Comparison of ENCODE assay signal across 1 cellular context in the genomic region with DNA sequence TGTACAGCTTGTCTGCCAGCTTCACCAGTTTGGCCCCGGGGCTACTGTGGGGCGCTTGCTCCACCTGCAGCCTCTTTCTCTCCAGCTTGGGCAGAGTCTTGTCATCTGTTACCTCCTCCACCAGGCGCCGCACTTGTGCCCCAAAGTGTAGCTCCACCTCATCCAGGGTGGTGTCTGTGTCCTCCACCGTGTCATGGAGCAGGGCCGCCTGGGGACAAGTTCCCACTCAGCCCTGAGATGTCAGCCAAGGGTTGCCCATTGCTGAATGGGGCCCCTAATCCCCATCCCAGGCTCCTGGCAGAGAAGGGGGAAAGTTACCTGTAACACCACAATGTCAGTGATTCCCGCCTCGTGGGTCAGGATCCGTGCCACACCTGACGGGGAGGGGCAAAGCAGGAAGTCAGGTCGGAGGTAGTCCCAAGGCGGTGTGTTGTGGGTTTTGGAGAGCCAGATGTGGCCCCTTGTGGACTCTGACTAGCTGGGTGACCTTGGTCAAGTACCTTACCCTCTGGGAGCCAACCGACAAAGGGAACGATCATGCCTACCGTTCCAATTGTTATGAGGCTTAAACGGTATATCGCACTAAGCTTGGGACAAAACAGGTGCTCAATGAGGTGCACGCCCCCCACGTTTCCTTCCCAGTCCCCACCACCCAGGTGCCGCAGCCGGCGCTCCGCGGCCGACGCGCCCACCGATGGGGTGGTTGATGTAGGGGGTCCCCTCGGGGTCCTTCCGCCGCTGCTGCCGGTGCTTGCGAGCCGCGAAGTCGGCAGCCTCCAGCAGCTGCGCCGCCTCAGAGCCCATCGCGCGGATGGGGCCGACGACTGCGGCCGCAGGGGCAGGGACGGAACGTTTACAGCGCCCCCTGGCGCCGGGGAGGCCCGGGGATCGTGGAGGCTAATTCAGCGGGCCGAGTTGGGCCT.
TF ChIP-seq lines count a peak whose summit lies in the region.

A gene with protein sequence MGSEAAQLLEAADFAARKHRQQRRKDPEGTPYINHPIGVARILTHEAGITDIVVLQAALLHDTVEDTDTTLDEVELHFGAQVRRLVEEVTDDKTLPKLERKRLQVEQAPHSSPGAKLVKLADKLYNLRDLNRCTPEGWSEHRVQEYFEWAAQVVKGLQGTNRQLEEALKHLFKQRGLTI (minus strand): TSS at position 813 of the 923 bp plus-strand sequence. CDS start 9 bp downstream, at position 804.

TF ChIP-seq in HepG2, 621 proteins besides CTCF, POLR2A, EP300 and RAD21 (continued from another document and continues in another):
- TF ChIP-seq DR1 (CRISPR knock-in tag; IDR thresholded peaks at IDR 0.05) (peak; percentile 57; the same call in 1 of the 2 replicates), ZNF354B (CRISPR knock-in tag; IDR thresholded peaks at IDR 0.05) (no peak), ZFP91 (CRISPR knock-in tag; IDR thresholded peaks at IDR 0.05; ENCODE audit: borderline replicate concordance) (peak; percentile 87), ZNF607 (CRISPR knock-in tag; IDR thresholded peaks at IDR 0.05; ENCODE audit: borderline replicate concordance) (peak; percentile 43; the same call in 1 of the 2 replicates), SAFB2 (CRISPR knock-in tag; IDR thresholded peaks at IDR 0.05; ENCODE audit: borderline replicate concordance, low read depth) (peak; percentile 78), RXRA (CRISPR knock-in tag; IDR thresholded peaks at IDR 0.05) (no peak; the same call in none of the 2 replicates), ZNF513 (CRISPR knock-in tag; conservative IDR thresholded peaks at IDR 0.05) (no peak), ZNF44 (CRISPR knock-in tag; IDR thresholded peaks at IDR 0.05) (no peak), ZBTB42 (CRISPR knock-in tag; IDR thresholded peaks at IDR 0.05) (no peak), ATM (IDR thresholded peaks at IDR 0.05; ENCODE audit: borderline replicate concordance) (no peak), CBFB (CRISPR knock-in tag; IDR thresholded peaks at IDR 0.05) (peak; percentile 78; the same call in 1 of the 2 replicates), ATAD3A (CRISPR knock-in tag; IDR thresholded peaks at IDR 0.05) (no peak), ZNF383 (CRISPR knock-in tag; IDR thresholded peaks at IDR 0.05; ENCODE audit: borderline replicate concordance) (no peak), TBX2 (CRISPR knock-in tag; IDR thresholded peaks at IDR 0.05; ENCODE audit: borderline replicate concordance) (peak; percentile 73), CCDC6 (CRISPR knock-in tag; IDR thresholded peaks at IDR 0.05) (0 out of 2 replicates have a peak, but pooled peaks have one; percentile 8), HDAC1 (CRISPR knock-in tag; IDR thresholded peaks at IDR 0.05) (peak; percentile 87), HMGXB3 (CRISPR knock-in tag; IDR thresholded peaks at IDR 0.05; ENCODE audit: borderline replicate concordance) (0 out of 2 replicates have a peak, but pooled peaks have one; percentile 18), RAD51 (IDR thresholded peaks at IDR 0.05; ENCODE audit: borderline replicate concordance) (no peak), ZNF275 (CRISPR knock-in tag; IDR thresholded peaks at IDR 0.05; ENCODE audit: borderline replicate concordance) (peak; percentile 30; the same call in 1 of the 2 replicates), KLF6 (CRISPR knock-in tag; IDR thresholded peaks at IDR 0.05) (no peak; the same call in 1 of the 2 replicates), ZMYM2 (CRISPR knock-in tag; IDR thresholded peaks at IDR 0.05) (peak; percentile 67; the same call in 1 of the 2 replicates), CHD4 (IDR thresholded peaks at IDR 0.05; ENCODE audit: borderline replicate concordance, low read length) (no peak), YEATS4 (CRISPR knock-in tag; IDR thresholded peaks at IDR 0.05; ENCODE audit: borderline replicate concordance) (peak; percentile 90; the same call in 1 of the 2 replicates), MEIS1 (CRISPR knock-in tag; IDR thresholded peaks at IDR 0.05; ENCODE audit: borderline replicate concordance) (no peak), ZNF274 (CRISPR knock-in tag; IDR thresholded peaks at IDR 0.05) (no peak; the same call in 1 of the 2 replicates), KDM2A (CRISPR knock-in tag; IDR thresholded peaks at IDR 0.05; ENCODE audit: borderline replicate concordance, low read depth) (peak; percentile 96), ZNF350 (CRISPR knock-in tag; IDR thresholded peaks at IDR 0.05; ENCODE audit: borderline replicate concordance, low read depth) (peak; percentile 69; the same call in 1 of the 2 replicates), RFXAP (CRISPR knock-in tag; IDR thresholded peaks at IDR 0.05; ENCODE audit: borderline replicate concordance) (no peak)
- TF ChIP-seq, protein P1, sequence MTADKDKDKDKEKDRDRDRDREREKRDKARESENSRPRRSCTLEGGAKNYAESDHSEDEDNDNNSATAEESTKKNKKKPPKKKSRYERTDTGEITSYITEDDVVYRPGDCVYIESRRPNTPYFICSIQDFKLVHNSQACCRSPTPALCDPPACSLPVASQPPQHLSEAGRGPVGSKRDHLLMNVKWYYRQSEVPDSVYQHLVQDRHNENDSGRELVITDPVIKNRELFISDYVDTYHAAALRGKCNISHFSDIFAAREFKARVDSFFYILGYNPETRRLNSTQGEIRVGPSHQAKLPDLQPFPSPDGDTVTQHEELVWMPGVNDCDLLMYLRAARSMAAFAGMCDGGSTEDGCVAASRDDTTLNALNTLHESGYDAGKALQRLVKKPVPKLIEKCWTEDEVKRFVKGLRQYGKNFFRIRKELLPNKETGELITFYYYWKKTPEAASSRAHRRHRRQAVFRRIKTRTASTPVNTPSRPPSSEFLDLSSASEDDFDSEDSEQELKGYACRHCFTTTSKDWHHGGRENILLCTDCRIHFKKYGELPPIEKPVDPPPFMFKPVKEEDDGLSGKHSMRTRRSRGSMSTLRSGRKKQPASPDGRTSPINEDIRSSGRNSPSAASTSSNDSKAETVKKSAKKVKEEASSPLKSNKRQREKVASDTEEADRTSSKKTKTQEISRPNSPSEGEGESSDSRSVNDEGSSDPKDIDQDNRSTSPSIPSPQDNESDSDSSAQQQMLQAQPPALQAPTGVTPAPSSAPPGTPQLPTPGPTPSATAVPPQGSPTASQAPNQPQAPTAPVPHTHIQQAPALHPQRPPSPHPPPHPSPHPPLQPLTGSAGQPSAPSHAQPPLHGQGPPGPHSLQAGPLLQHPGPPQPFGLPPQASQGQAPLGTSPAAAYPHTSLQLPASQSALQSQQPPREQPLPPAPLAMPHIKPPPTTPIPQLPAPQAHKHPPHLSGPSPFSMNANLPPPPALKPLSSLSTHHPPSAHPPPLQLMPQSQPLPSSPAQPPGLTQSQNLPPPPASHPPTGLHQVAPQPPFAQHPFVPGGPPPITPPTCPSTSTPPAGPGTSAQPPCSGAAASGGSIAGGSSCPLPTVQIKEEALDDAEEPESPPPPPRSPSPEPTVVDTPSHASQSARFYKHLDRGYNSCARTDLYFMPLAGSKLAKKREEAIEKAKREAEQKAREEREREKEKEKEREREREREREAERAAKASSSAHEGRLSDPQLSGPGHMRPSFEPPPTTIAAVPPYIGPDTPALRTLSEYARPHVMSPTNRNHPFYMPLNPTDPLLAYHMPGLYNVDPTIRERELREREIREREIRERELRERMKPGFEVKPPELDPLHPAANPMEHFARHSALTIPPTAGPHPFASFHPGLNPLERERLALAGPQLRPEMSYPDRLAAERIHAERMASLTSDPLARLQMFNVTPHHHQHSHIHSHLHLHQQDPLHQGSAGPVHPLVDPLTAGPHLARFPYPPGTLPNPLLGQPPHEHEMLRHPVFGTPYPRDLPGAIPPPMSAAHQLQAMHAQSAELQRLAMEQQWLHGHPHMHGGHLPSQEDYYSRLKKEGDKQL (CRISPR knock-in tag; IDR thresholded peaks at IDR 0.05; ENCODE audit: low read depth) = 0 out of 2 replicates have a peak, but pooled peaks have one; percentile 22
- TF ChIP-seq, protein P2, sequence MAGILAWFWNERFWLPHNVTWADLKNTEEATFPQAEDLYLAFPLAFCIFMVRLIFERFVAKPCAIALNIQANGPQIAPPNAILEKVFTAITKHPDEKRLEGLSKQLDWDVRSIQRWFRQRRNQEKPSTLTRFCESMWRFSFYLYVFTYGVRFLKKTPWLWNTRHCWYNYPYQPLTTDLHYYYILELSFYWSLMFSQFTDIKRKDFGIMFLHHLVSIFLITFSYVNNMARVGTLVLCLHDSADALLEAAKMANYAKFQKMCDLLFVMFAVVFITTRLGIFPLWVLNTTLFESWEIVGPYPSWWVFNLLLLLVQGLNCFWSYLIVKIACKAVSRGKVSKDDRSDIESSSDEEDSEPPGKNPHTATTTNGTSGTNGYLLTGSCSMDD (CRISPR knock-in tag; IDR thresholded peaks at IDR 0.05) = no peak
- TF ChIP-seq, protein P3, sequence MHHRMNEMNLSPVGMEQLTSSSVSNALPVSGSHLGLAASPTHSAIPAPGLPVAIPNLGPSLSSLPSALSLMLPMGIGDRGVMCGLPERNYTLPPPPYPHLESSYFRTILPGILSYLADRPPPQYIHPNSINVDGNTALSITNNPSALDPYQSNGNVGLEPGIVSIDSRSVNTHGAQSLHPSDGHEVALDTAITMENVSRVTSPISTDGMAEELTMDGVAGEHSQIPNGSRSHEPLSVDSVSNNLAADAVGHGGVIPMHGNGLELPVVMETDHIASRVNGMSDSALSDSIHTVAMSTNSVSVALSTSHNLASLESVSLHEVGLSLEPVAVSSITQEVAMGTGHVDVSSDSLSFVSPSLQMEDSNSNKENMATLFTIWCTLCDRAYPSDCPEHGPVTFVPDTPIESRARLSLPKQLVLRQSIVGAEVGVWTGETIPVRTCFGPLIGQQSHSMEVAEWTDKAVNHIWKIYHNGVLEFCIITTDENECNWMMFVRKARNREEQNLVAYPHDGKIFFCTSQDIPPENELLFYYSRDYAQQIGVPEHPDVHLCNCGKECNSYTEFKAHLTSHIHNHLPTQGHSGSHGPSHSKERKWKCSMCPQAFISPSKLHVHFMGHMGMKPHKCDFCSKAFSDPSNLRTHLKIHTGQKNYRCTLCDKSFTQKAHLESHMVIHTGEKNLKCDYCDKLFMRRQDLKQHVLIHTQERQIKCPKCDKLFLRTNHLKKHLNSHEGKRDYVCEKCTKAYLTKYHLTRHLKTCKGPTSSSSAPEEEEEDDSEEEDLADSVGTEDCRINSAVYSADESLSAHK (CRISPR knock-in tag; IDR thresholded peaks at IDR 0.05; ENCODE audit: borderline replicate concordance) = no peak
- TF ChIP-seq, protein P4, sequence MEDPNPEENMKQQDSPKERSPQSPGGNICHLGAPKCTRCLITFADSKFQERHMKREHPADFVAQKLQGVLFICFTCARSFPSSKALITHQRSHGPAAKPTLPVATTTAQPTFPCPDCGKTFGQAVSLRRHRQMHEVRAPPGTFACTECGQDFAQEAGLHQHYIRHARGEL (CRISPR knock-in tag; IDR thresholded peaks at IDR 0.05) = no peak
